ENCODE assay signal across 21 cellular contexts in the genomic region with DNA sequence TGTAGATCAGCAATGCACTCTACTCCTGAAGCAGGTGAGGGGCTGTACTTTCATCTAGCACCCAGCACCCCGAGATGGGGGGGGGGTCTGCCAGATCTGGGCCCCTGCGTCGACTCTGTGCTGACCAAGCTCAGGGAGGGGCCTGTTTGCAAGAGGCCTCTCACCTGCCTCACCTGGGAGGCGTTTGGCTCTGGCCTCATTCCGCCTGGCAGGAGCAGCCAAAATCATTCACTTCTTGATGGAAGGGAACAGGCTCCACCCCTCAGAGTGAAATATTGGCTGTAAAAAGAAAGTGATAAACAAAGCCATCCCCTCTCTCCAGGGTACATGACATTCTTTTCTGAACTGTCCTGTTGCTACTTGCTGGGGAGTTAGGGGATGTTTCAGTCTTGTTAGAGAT. TPM values are rescaled to one million over a fixed set of nuclear protein-coding genes. Genes with fewer than 3 reads are reported as not detected.
"Had no signal": no experiment of that assay in that cellular context is flagged by ENCODE, and none has a peak within 500 bp of the region (broad histone marks: within the 10 kb centered on the region; RNA-seq: fewer than 3 reads in every experiment).

No MANE protein-coding gene starts in this region.

- H3K9me3 ChIP-seq: psoas muscle, right atrium auricular region, tibial nerve had no signal

- H3K36me3 Mint-ChIP-seq: activated naive CD4-positive, alpha-beta T cell treated with anti-CD3 and anti-CD28 coated beads, Interleukin-2, amount 50 U/mL, for 72 hours; neural progenitor cell had no signal

- H3K4me3 Mint-ChIP-seq: activated T-cell treated with anti-CD3 and anti-CD28 coated beads, Interleukin-2, amount 50 U/mL, for 24 hours; activated T-helper 17 cell treated with anti-CD3 and anti-CD28 coated beads, Interleukin-2, amount 50 U/mL, for 72 hours; neural progenitor cell had no signal

- H3K4me1 ChIP-seq: psoas muscle, tibial nerve had no signal

- H3K4me3 ChIP-seq: coronary artery, neural progenitor cell, psoas muscle, right atrium auricular region, tibial nerve had no signal

- H3K9me3 Mint-ChIP-seq: activated naive CD4-positive, alpha-beta T cell treated with anti-CD3 and anti-CD28 coated beads, Interleukin-2, amount 50 U/mL, for 72 hours; activated T-cell treated with anti-CD3 and anti-CD28 coated beads, Interleukin-2, amount 50 U/mL, for 24 hours; activated T-helper 17 cell treated with anti-CD3 and anti-CD28 coated beads, Interleukin-2, amount 50 U/mL, for 72 hours; neural progenitor cell had no signal

- H3K27me3 Mint-ChIP-seq: activated T-cell treated with anti-CD3 and anti-CD28 coated beads, Interleukin-2, amount 50 U/mL, for 24 hours; activated T-helper 17 cell treated with anti-CD3 and anti-CD28 coated beads, Interleukin-2, amount 50 U/mL, for 72 hours had no signal

- H3K4me1 Mint-ChIP-seq: activated T-helper 17 cell treated with anti-CD3 and anti-CD28 coated beads, Interleukin-2, amount 50 U/mL, for 72 hours had no signal

- H3K27me3 ChIP-seq: neural progenitor cell, right atrium auricular region, tibial nerve had no signal

- H3K27ac ChIP-seq: coronary artery, neural progenitor cell, psoas muscle, right atrium auricular region, tibial nerve had no signal

- H3K27ac Mint-ChIP-seq: activated naive CD4-positive, alpha-beta T cell treated with anti-CD3 and anti-CD28 coated beads, Interleukin-2, amount 50 U/mL, for 72 hours; activated T-helper 17 cell treated with anti-CD3 and anti-CD28 coated beads, Interleukin-2, amount 50 U/mL, for 72 hours had no signal

- H3K36me3 ChIP-seq: neural progenitor cell, right atrium auricular region, tibial nerve had no signal

- ATAC-seq: activated naive CD4-positive, alpha-beta T cell treated with anti-CD3 and anti-CD28 coated beads, Interleukin-2, amount 50 U/mL, for 72 hours; activated T-helper 17 cell treated with anti-CD3 and anti-CD28 coated beads, Interleukin-2, amount 50 U/mL, for 72 hours; left cardiac atrium; psoas muscle had no signal

- DNase-seq: activated CD4-positive, alpha-beta T cell treated with anti-CD3 and anti-CD28 coated beads for 1 hour; activated CD4-positive, alpha-beta T cell treated with anti-CD3 and anti-CD28 coated beads, Interleukin-2, amount 50 U/mL, for 1 hour; activated CD8-positive, alpha-beta memory T cell treated with anti-CD3 and anti-CD28 coated beads for 24 hours; activated CD8-positive, alpha-beta memory T cell treated with anti-CD3 and anti-CD28 coated beads, Interleukin-2, amount 50 U/mL, for 4 hours; activated T-cell treated with anti-CD3 and anti-CD28 coated beads, Interleukin-2, amount 50 U/mL, for 24 hours; amniotic stem cell; cerebellar nuclear complex; foreskin melanocyte; left cardiac atrium; psoas muscle; stimulated activated CD4-positive, alpha-beta T cell treated with anti-CD3 and anti-CD28 coated beads, Interleukin-4, amount 100 ng/mL, for 24 hours; stimulated activated naive CD8-positive, alpha-beta T cell treated with anti-CD3 and anti-CD28 coated beads, Interleukin-15, Interleukin-2, amounts not matched to agents 100 U/mL and 50 U/mL, for 24 hours; T-helper 1 cell had no signal

RNA-seq across cellular contexts. Expression of a gene that starts 10.7 kb away (rescaled TPM):
- total RNA-seq: bronchial epithelial cell, osteocyte had no signal
